ENCODE assay signal across 8 cellular contexts in the genomic region with DNA sequence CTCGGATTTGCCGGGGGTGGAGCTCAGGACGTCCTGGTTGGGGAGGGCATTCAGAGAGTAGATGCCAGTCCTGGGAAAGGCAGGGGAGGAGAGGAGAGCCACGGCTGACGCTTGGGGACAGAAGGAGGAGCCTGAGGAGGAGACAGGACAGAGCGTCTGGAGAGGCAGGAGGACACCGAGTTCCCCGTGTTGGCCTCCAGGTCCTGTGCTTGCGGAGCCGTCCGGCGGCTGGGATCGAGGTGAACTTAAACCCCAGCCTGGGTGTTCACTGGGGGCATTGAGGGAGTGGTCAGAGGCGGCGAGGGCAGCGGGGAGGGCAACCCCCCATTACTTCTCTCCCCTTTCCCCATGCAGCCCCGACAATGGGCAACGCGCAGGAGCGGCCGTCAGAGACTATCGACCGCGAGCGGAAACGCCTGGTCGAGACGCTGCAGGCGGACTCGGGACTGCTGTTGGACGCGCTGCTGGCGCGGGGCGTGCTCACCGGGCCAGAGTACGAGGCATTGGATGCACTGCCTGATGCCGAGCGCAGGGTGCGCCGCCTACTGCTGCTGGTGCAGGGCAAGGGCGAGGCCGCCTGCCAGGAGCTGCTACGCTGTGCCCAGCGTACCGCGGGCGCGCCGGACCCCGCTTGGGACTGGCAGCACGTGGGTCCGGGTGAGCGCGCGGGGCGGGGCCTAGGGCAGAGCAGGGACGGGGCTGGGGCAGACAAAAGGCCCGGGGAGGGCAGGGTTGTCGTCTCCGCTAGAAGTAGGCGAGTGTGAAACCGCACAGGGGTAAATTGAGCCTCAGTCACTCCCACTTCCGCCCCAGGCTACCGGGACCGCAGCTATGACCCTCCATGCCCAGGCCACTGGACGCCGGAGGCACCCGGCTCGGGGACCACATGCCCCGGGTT. TPM values are rescaled to one million over a fixed set of nuclear protein-coding genes. Genes with fewer than 3 reads are reported as not detected.
DNase-seq lines count a peak whose midpoint lies in the region; ATAC-seq, FAIRE-seq and TF ChIP-seq lines count a peak whose summit lies in the region.

No MANE protein-coding gene starts in this region.

- H3K36me3 Mint-ChIP-seq in activated naive CD8-positive, alpha-beta T cell: peaks cover 5% of the 10 kb centered on the region
- peaks cover 4% of the 10 kb centered on the region for H3K36me3 Mint-ChIP-seq in neural progenitor cell

- H4K20me1 ChIP-seq in BLaER1 (peaks cover 26% of the 10 kb centered on the region), neural progenitor cell (ENCODE audit: low read depth) (peaks cover 58% of the 10 kb centered on the region)

- peaks cover 39% of the 10 kb centered on the region for H3K27me3 Mint-ChIP-seq in activated naive CD8-positive, alpha-beta T cell
- peaks cover 57% of the 10 kb centered on the region for H3K27me3 Mint-ChIP-seq in neural progenitor cell (ENCODE audit: insufficient read depth, low read depth)

- WGBS in gastroesophageal sphincter (ENCODE audit: low coverage in 1 of 2), 2 donors: 0 to 1% methylated on average over 2 to 14 of the region's 71 CpGs

- peak in 3 of 4 experiments; percentile 36 to 65 (median 38) for TF ChIP-seq CTCF in gastroesophageal sphincter (IDR thresholded peaks at IDR 0.05)
- peak; percentile 12 for TF ChIP-seq CTCF in neural progenitor cell (IDR thresholded peaks at IDR 0.05)
- no peak for TF ChIP-seq CTCF in vagina (IDR thresholded peaks at IDR 0.05)

- no peak for FAIRE-seq in RCC 7860 (lab: Jason Lieb, UNC)

- peak overlapping the region; percentile 85 for H3K27ac ChIP-seq in BLaER1
- H3K27ac ChIP-seq in HUES6 (ENCODE audit: low read depth, low read length): no peak overlapping the region
- H3K27ac ChIP-seq in gastroesophageal sphincter: peak overlapping the region; percentile 72 to 97 (median 93)
- H3K27ac ChIP-seq in neural progenitor cell: no peak overlapping the region
- H3K27ac ChIP-seq in vagina: peak overlapping the region; percentile 75

- peak; percentile 48 for ATAC-seq in GM18909 (IDR thresholded peaks at IDR 0.05; ENCODE audit: poor library complexity, unreplicated experiment)
- peak; percentile 81 for ATAC-seq in gastroesophageal sphincter

- H2AFZ ChIP-seq in neural progenitor cell (replicated peaks): no peak overlapping the region

- peaks cover 18% of the 10 kb centered on the region for H3K27me3 ChIP-seq in BLaER1
- H3K27me3 ChIP-seq in HUES6 (ENCODE audit: control insufficient read depth, insufficient read depth, low read length): peaks cover 86% of the 10 kb centered on the region
- H3K27me3 ChIP-seq in gastroesophageal sphincter: no peaks in the 10 kb centered on the region
- H3K27me3 ChIP-seq in neural progenitor cell: peaks cover 100% of the 10 kb centered on the region
- H3K27me3 ChIP-seq in vagina: no peaks in the 10 kb centered on the region

- H3K4me2 ChIP-seq in BLaER1 (peak overlapping the region; percentile 99), neural progenitor cell (peak overlapping the region; percentile 87)

- H3K79me2 ChIP-seq in neural progenitor cell (ENCODE audit: low read depth): no peaks in the 10 kb centered on the region

- peak overlapping the region; percentile 78 for H3K9ac ChIP-seq in BLaER1
- H3K9ac ChIP-seq in HUES6 (ENCODE audit: low read length): peak overlapping the region; percentile 14
- no peak overlapping the region for H3K9ac ChIP-seq in neural progenitor cell

- DNase-seq in RCC 7860 (ENCODE audit: low spot score): peak; percentile 71
- peak; percentile 85 for DNase-seq in neural progenitor cell (ENCODE audit: low spot score)
- no peak for DNase-seq in vagina (ENCODE audit: extremely low spot score in 2 of 2)

- H3K27ac Mint-ChIP-seq in activated naive CD8-positive, alpha-beta T cell: no peak overlapping the region
- H3K27ac Mint-ChIP-seq in neural progenitor cell: no peak overlapping the region

- no peaks in the 10 kb centered on the region for H3K9me3 Mint-ChIP-seq in activated naive CD8-positive, alpha-beta T cell (ENCODE audit: low read depth)
- H3K9me3 Mint-ChIP-seq in neural progenitor cell: no peaks in the 10 kb centered on the region

- peaks cover 29% of the 10 kb centered on the region for H3K4me1 Mint-ChIP-seq in activated naive CD8-positive, alpha-beta T cell (ENCODE audit: low read depth)
- peaks cover 28% of the 10 kb centered on the region for H3K4me1 Mint-ChIP-seq in neural progenitor cell

- H3K4me3 ChIP-seq in BLaER1 (peak overlapping the region; percentile 71), HUES6 (ENCODE audit: low read depth, low read length) (peak overlapping the region; percentile 66), gastroesophageal sphincter (peak overlapping the region; percentile 13 to 57), neural progenitor cell (peak overlapping the region; percentile 46), vagina (peak overlapping the region; percentile 37 to 62)

- H3K4me3 Mint-ChIP-seq in activated naive CD8-positive, alpha-beta T cell: peak overlapping the region; percentile 85
- H3K4me3 Mint-ChIP-seq in neural progenitor cell: peak overlapping the region; percentile 82

- peaks cover 11% of the 10 kb centered on the region; the same call in 1 of the 2 replicates for H3K36me3 ChIP-seq in BLaER1
- no peaks in the 10 kb centered on the region for H3K36me3 ChIP-seq in HUES6 (ENCODE audit: control insufficient read depth, insufficient read depth, low read length)
- H3K36me3 ChIP-seq in gastroesophageal sphincter: peaks cover 0 to 17% of the 10 kb centered on the region in 2 donors
- no peaks in the 10 kb centered on the region for H3K36me3 ChIP-seq in neural progenitor cell
- H3K36me3 ChIP-seq in vagina: no peaks in the 10 kb centered on the region

- peaks cover 37% of the 10 kb centered on the region for H3F3A ChIP-seq in neural progenitor cell (ENCODE audit: low read depth)

- H3K4me1 ChIP-seq in BLaER1: peaks cover 84% of the 10 kb centered on the region
- peaks cover 25% of the 10 kb centered on the region for H3K4me1 ChIP-seq in HUES6 (ENCODE audit: control insufficient read depth, insufficient read depth, low read length)
- peaks cover 2 to 96% (median 38%) of the 10 kb centered on the region in 3 donors for H3K4me1 ChIP-seq in gastroesophageal sphincter
- peaks cover 11% of the 10 kb centered on the region for H3K4me1 ChIP-seq in neural progenitor cell
- H3K4me1 ChIP-seq in vagina: peaks cover 69% of the 10 kb centered on the region

- TF ChIP-seq EP300 in gastroesophageal sphincter (IDR thresholded peaks at IDR 0.05): no peak

- intact Hi-C loops in vagina (cut with DNase I): no loop called here

- TF ChIP-seq POLR2A in gastroesophageal sphincter (IDR thresholded peaks at IDR 0.05): peak; percentile 67 to 74
- TF ChIP-seq POLR2A in vagina (IDR thresholded peaks at IDR 0.05): no peak

- no peaks in the 10 kb centered on the region for H3K9me3 ChIP-seq in BLaER1
- no peaks in the 10 kb centered on the region for H3K9me3 ChIP-seq in HUES6 (ENCODE audit: control insufficient read depth, insufficient read depth, low read depth, low read length)
- H3K9me3 ChIP-seq in gastroesophageal sphincter: no peaks in the 10 kb centered on the region
- no peaks in the 10 kb centered on the region for H3K9me3 ChIP-seq in neural progenitor cell (ENCODE audit: low read depth)
- H3K9me3 ChIP-seq in vagina: no peaks in the 10 kb centered on the region

RNA-seq across cellular contexts. Expression of gene NOL3, which starts 3.7 kb away (rescaled TPM):
- total RNA-seq in gastroesophageal sphincter (10 to 100 TPM; 23.0 to 78.9 (median 49.9) TPM), neural progenitor cell (ENCODE audit: low replicate concordance) (0.37 and 5.5 TPM in 2 replicates), vagina (19.2 TPM)

RNA-seq across cellular contexts. Expression of gene HSF4, which starts 9.5 kb away (rescaled TPM):
- total RNA-seq in gastroesophageal sphincter: 100 to 1,000 TPM in 1 of 4 donors, 10 to 100 TPM in 2, 1 to 10 TPM in 1; 7.7 to 110 (median 59.4) TPM
- total RNA-seq in neural progenitor cell (ENCODE audit: low replicate concordance): 1.0 TPM in 1 of 2 replicates, not detected in the other
- 54.3 TPM for total RNA-seq in vagina

RNA-seq across cellular contexts. Expression of gene MATCAP1, which starts 9.7 kb away (rescaled TPM):
- 10 to 100 TPM in 2 of 4 donors, 1 to 10 TPM in 2; 6.7 to 37.4 (median 19.2) TPM for total RNA-seq in gastroesophageal sphincter
- total RNA-seq in neural progenitor cell (ENCODE audit: low replicate concordance): 15.7 and 50.9 TPM in 2 replicates
- 17.4 TPM for total RNA-seq in vagina

RNA-seq across cellular contexts. Expression of gene FBXL8, which starts 14.3 kb away (rescaled TPM):
- total RNA-seq in gastroesophageal sphincter (10 to 100 TPM in 3 of 4 donors, 1 to 10 TPM in 1; 6.9 to 18.8 (median 14.2) TPM), neural progenitor cell (ENCODE audit: low replicate concordance) (not detected in 2 replicates), vagina (31.4 TPM)

RNA-seq across cellular contexts. Expression of gene TRADD, which starts 14.3 kb away (rescaled TPM):
- total RNA-seq in gastroesophageal sphincter (10 to 100 TPM; 26.1 to 39.7 (median 28.9) TPM), neural progenitor cell (ENCODE audit: low replicate concordance) (0.25 and 0.30 TPM in 2 replicates), vagina (22.3 TPM)

Comparison
In these comparisons a context has a peak if more than half of its experiments do, and no peak if none do; other contexts are left out.
1. H3K27ac ChIP-seq: peak in BLaER1 (single experiment), gastroesophageal sphincter (4 of 4) and vagina (single experiment); none in HUES6 (single experiment) and neural progenitor cell (single experiment).
2. DNase-seq: peak in RCC 7860 (single experiment) and neural progenitor cell (single experiment); none in vagina (0 of 2).
3. CTCF ChIP-seq: peak in gastroesophageal sphincter (3 of 4) and neural progenitor cell (single experiment); none in vagina (0 of 3).
4. POLR2A ChIP-seq: peak in gastroesophageal sphincter (2 of 2); none in vagina (0 of 2).
5. Peak in every context shown above with its lines, with median percentiles within 50 percentile points of each other: H3K4me3 ChIP-seq.